In genomic region chr11:7893792-7894191, GRCh38 we compare ENCODE assay signal across 24 cellular contexts. TPM values are rescaled to one million over a fixed set of nuclear protein-coding genes. Genes with fewer than 3 reads are reported as not detected.
DNase-seq lines count a peak whose midpoint lies in the region; ATAC-seq and TF ChIP-seq lines count a peak whose summit lies in the region.
"Had no signal": no experiment of that assay in that cellular context is flagged by ENCODE, and none has a peak within 500 bp of the region (broad histone marks: within the 10 kb centered on the region; RNA-seq: fewer than 3 reads in every experiment).

No MANE protein-coding gene starts in this region.

- H2AFZ ChIP-seq in osteoblast (ENCODE audit: low read length), result peak overlapping the region; percentile 98
- H2AFZ ChIP-seq: PC-9 had no signal

- H3K36me3 ChIP-seq in BLaER1, result no peaks in the 10 kb centered on the region
- H3K36me3 ChIP-seq in liver (ENCODE audit: control insufficient read depth in 4 of 4, insufficient read depth in 3 of 4, low read depth in 1 of 4, low read length in 3 of 4), result no peaks in the 10 kb centered on the region
- H3K36me3 ChIP-seq in osteoblast (ENCODE audit: insufficient read depth, low read length), result no peaks in the 10 kb centered on the region
- H3K36me3 ChIP-seq: breast epithelium, prostate gland, SJCRH30 had no signal

- DNase-seq in T-helper 17 cell, result no peak
- no peak for DNase-seq in osteoblast (ENCODE audit: insufficient read length, low spot score, missing footprints)
- DNase-seq in AG08396 (ENCODE audit: low spot score), result no peak
- DNase-seq in NCI-H524 treated with DMSO at 0.1 percent for 48 hours (lab: John Stamatoyannopoulos, UW), result no peak
- no peak for DNase-seq in DMS53 treated with DMSO at 0.1 percent for 48 hours (lab: John Stamatoyannopoulos, UW; ENCODE audit: unreplicated experiment)
- DNase-seq: activated CD4-positive, alpha-beta T cell treated with anti-CD3 and anti-CD28 coated beads, Interleukin-2, amount 50 U/mL, for 48 hours; activated effector memory CD4-positive, alpha-beta T cell treated with anti-CD3 and anti-CD28 coated beads, Interleukin-2, amount 50 U/mL, for 16 hours; MV-4-11; NCI-H187 treated with DMSO at 0.1 percent for 48 hours; nephron progenitor cell; PC-9; SJCRH30; stimulated activated naive CD4-positive, alpha-beta T cell; trophoblast cell had no signal

- TF ChIP-seq CTCF in liver (IDR thresholded peaks at IDR 0.05; ENCODE audit: low read depth, low read length, missing input control) (no peak), osteoblast (IDR thresholded peaks at IDR 0.05; ENCODE audit: extremely low read depth, low read depth, low read length) (no peak)

- WGBS in liver, result 33% methylated on average over 2 of the region's 2 CpGs

- H3K27ac ChIP-seq in BLaER1, result peak overlapping the region; percentile 99
- H3K27ac ChIP-seq in liver (ENCODE audit: low read depth in 1 of 2, low read length in 2 of 2), result no peak overlapping the region
- H3K27ac ChIP-seq in osteoblast (ENCODE audit: low read depth, low read length), result no peak overlapping the region
- H3K27ac ChIP-seq: breast epithelium, C4-2B, PC-9, prostate gland, SJCRH30 had no signal

- H3K27ac Mint-ChIP-seq in T-helper 17 cell, result peak overlapping the region; percentile 14
- H3K27ac Mint-ChIP-seq: dendritic cell treated with granulocyte-macrophage colony-stimulating factor and Interleukin-4, amounts not matched to agents 40 ng/mL and 50 ng/mL, for 4 days had no signal

- H4K20me1 ChIP-seq in BLaER1, result no peaks in the 10 kb centered on the region
- H4K20me1 ChIP-seq in osteoblast (ENCODE audit: insufficient read depth, low read length), result no peaks in the 10 kb centered on the region

- H3K9me3 ChIP-seq in BLaER1, result peaks cover 12% of the 10 kb centered on the region
- H3K9me3 ChIP-seq in T-helper 17 cell (ENCODE audit: control insufficient read depth, low read length, poor library complexity, severe bottlenecking), result no peaks in the 10 kb centered on the region
- H3K9me3 ChIP-seq in liver (ENCODE audit: control insufficient read depth in 4 of 4, low read length in 3 of 4), result no peaks in the 10 kb centered on the region
- no peaks in the 10 kb centered on the region for H3K9me3 ChIP-seq in osteoblast (ENCODE audit: low read depth, low read length)
- H3K9me3 ChIP-seq: breast epithelium, prostate gland, SJCRH30 had no signal

- ATAC-seq in T-helper 17 cell (no peak), HG03135 (IDR thresholded peaks at IDR 0.05; ENCODE audit: unreplicated experiment) (no peak)

- TF ChIP-seq RAD21 in liver (IDR thresholded peaks at IDR 0.05), result no peak

- H3K27me3 ChIP-seq in BLaER1, result no peaks in the 10 kb centered on the region
- H3K27me3 ChIP-seq in liver (ENCODE audit: control insufficient read depth in 4 of 4, insufficient read depth in 4 of 4, low read length in 3 of 4), result no peaks in the 10 kb centered on the region
- H3K27me3 ChIP-seq in osteoblast (ENCODE audit: insufficient read depth, low read length), result no peaks in the 10 kb centered on the region
- H3K27me3 ChIP-seq: breast epithelium, SJCRH30 had no signal

- H3K27me3 Mint-ChIP-seq in T-helper 17 cell, result peaks cover 24% of the 10 kb centered on the region

- no peak overlapping the region for H3K4me3 Mint-ChIP-seq in T-helper 17 cell
- H3K4me3 Mint-ChIP-seq: dendritic cell treated with granulocyte-macrophage colony-stimulating factor and Interleukin-4, amounts not matched to agents 40 ng/mL and 50 ng/mL, for 4 days; nephron progenitor cell had no signal

- H3K4me3 ChIP-seq in BLaER1 (no peak overlapping the region), liver (ENCODE audit: low read depth in 1 of 3, low read length in 3 of 3) (no peak overlapping the region), osteoblast (ENCODE audit: insufficient read depth, low read length) (no peak overlapping the region)
- H3K4me3 ChIP-seq: breast epithelium, PC-9, prostate gland, SJCRH30 had no signal

- H3K4me1 Mint-ChIP-seq in T-helper 17 cell, result peaks cover 6% of the 10 kb centered on the region

- peaks cover 2% of the 10 kb centered on the region for H3K36me3 Mint-ChIP-seq in T-helper 17 cell (ENCODE audit: low read depth)

- H3K4me2 ChIP-seq in BLaER1, result peak overlapping the region; percentile 97
- H3K4me2 ChIP-seq in osteoblast (ENCODE audit: insufficient read depth, low read length), result no peak overlapping the region
- H3K4me2 ChIP-seq: PC-9 had no signal

- no peaks in the 10 kb centered on the region for H3K79me2 ChIP-seq in osteoblast (ENCODE audit: insufficient read depth, low read length)

- H3K9ac ChIP-seq in BLaER1 (peak overlapping the region; percentile 89), liver (ENCODE audit: low read depth in 1 of 2, low read length in 2 of 2) (no peak overlapping the region)

- H3K4me1 ChIP-seq in BLaER1 (peaks cover 43% of the 10 kb centered on the region), liver (ENCODE audit: control insufficient read depth in 4 of 4, insufficient read depth in 4 of 4, low read length in 3 of 4) (peaks cover 7 to 41% (median 39%) of the 10 kb centered on the region in 4 donors), osteoblast (ENCODE audit: insufficient read depth, low read length) (peaks cover 31% of the 10 kb centered on the region)
- H3K4me1 ChIP-seq: breast epithelium, prostate gland had no signal

TF ChIP-seq in liver, 16 proteins besides CTCF, POLR2A, EP300 and RAD21:
- TF ChIP-seq REST (IDR thresholded peaks at IDR 0.05), result no peak
- peak; percentile 46 to 64 for TF ChIP-seq HNF4A (conservative IDR thresholded peaks at IDR 0.05)
- no peak for TF ChIP-seq FOXA1 (IDR thresholded peaks at IDR 0.05)
- no peak for TF ChIP-seq MAX (IDR thresholded peaks at IDR 0.05)
- TF ChIP-seq SP1 (IDR thresholded peaks at IDR 0.05), result no peak
- TF ChIP-seq TAF1 (conservative IDR thresholded peaks at IDR 0.05), result no peak
- no peak for TF ChIP-seq EGR1 (IDR thresholded peaks at IDR 0.05; ENCODE audit: low read depth in 2 of 2)
- no peak for TF ChIP-seq YY1 (IDR thresholded peaks at IDR 0.05)
TF ChIP-seq in liver: peak in this region for 1.

RNA-seq across cellular contexts. Expression of gene OR10A6, which starts 37.3 kb away (rescaled TPM):
- total RNA-seq in T-helper 17 cell (not detected), liver (not detected), osteoblast (under 0.01 and 0.29 TPM in 2 replicates)
- not detected for polyA plus RNA-seq in liver
- total RNA-seq: breast epithelium; G401; PC-9; prostate gland; SJCRH30; T-helper 2 cell treated with Interferon-gamma antibody and Interleukin-4, amounts not matched to agents 100 ng/mL and 5 ng/mL, for 36 hours had no signal
- polyA plus RNA-seq: adipose tissue had no signal

RNA-seq across cellular contexts. Expression of gene OR10A3, which starts 47.7 kb away (rescaled TPM):
- not detected for total RNA-seq in T-helper 17 cell
- not detected for total RNA-seq in liver
- not detected for polyA plus RNA-seq in liver
- total RNA-seq in osteoblast, result under 0.01 TPM in 2 replicates
- total RNA-seq: breast epithelium; G401; PC-9; prostate gland; SJCRH30; T-helper 2 cell treated with Interferon-gamma antibody and Interleukin-4, amounts not matched to agents 100 ng/mL and 5 ng/mL, for 36 hours had no signal
- polyA plus RNA-seq: adipose tissue had no signal
